In the genomic region with DNA sequence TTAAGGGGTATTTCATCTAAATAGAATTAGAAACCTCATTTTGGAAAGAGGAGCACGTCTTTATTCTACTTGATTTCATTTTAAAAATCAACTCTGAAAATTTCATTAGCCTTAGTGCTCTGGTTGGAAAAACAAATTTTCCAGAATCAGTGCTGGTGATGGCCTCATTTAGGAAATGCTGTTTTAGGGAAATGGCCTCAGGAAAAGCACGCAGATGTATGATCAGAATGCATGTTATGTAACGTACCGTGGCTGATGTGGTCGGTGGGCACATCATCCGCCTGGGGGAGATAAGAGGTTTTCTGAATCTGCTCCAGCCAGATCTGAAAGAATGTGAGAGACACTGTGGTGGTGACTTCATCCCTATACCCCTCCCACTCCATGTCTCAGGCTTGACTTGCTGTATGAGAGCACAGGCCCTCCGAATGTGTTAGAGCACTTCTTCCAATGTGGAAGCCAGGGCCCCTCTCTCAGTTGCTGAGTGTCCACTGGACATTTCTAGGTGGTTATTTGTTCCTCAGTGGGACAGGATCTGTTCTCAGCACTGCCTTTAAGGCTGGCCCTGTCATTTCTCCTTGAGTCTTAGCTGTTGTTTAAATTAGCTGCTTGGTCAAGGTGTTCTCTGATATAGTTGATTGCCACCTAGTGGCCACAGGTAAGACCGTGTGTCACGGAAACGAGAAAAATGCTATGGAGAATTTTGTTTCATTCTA, we compare ENCODE assay signal across 1 cellular context.
TF ChIP-seq lines count a peak whose summit lies in the region.

No MANE protein-coding gene starts in this region.

TF ChIP-seq in HepG2, 621 proteins besides CTCF, POLR2A, EP300 and RAD21 (continued from another document and continues in another):
- TF ChIP-seq, protein P1, sequence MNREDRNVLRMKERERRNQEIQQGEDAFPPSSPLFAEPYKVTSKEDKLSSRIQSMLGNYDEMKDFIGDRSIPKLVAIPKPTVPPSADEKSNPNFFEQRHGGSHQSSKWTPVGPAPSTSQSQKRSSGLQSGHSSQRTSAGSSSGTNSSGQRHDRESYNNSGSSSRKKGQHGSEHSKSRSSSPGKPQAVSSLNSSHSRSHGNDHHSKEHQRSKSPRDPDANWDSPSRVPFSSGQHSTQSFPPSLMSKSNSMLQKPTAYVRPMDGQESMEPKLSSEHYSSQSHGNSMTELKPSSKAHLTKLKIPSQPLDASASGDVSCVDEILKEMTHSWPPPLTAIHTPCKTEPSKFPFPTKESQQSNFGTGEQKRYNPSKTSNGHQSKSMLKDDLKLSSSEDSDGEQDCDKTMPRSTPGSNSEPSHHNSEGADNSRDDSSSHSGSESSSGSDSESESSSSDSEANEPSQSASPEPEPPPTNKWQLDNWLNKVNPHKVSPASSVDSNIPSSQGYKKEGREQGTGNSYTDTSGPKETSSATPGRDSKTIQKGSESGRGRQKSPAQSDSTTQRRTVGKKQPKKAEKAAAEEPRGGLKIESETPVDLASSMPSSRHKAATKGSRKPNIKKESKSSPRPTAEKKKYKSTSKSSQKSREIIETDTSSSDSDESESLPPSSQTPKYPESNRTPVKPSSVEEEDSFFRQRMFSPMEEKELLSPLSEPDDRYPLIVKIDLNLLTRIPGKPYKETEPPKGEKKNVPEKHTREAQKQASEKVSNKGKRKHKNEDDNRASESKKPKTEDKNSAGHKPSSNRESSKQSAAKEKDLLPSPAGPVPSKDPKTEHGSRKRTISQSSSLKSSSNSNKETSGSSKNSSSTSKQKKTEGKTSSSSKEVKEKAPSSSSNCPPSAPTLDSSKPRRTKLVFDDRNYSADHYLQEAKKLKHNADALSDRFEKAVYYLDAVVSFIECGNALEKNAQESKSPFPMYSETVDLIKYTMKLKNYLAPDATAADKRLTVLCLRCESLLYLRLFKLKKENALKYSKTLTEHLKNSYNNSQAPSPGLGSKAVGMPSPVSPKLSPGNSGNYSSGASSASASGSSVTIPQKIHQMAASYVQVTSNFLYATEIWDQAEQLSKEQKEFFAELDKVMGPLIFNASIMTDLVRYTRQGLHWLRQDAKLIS (CRISPR knock-in tag; IDR thresholded peaks at IDR 0.05) = no peak
- TF ChIP-seq ZNF615 (CRISPR knock-in tag; IDR thresholded peaks at IDR 0.05; ENCODE audit: borderline replicate concordance) (no peak), THYN1 (CRISPR knock-in tag; IDR thresholded peaks at IDR 0.05; ENCODE audit: borderline replicate concordance, low read depth) (no peak), CREB3 (CRISPR knock-in tag; IDR thresholded peaks at IDR 0.05) (no peak), ZNF788 (CRISPR knock-in tag; IDR thresholded peaks at IDR 0.05; ENCODE audit: borderline replicate concordance) (no peak), SIN3B (IDR thresholded peaks at IDR 0.05; ENCODE audit: low read length) (no peak), MIER2 (CRISPR knock-in tag; IDR thresholded peaks at IDR 0.05) (no peak), ZNF160 (CRISPR knock-in tag; IDR thresholded peaks at IDR 0.05) (no peak), TFDP2 (CRISPR knock-in tag; IDR thresholded peaks at IDR 0.05) (no peak), ATF1 (CRISPR knock-in tag; IDR thresholded peaks at IDR 0.05) (no peak), MAFF (IDR thresholded peaks at IDR 0.05; ENCODE audit: low read depth, low read length) (no peak), XBP1 (CRISPR knock-in tag; IDR thresholded peaks at IDR 0.05) (no peak), ZNF230 (CRISPR knock-in tag; IDR thresholded peaks at IDR 0.05) (no peak), ZNF3 (CRISPR knock-in tag; IDR thresholded peaks at IDR 0.05) (no peak), ZNF629 (CRISPR knock-in tag; conservative IDR thresholded peaks at IDR 0.05) (no peak), TEAD3 (CRISPR knock-in tag; optimal IDR thresholded peaks at IDR 0.05; ENCODE audit: borderline replicate concordance) (peak; percentile 26), DNMT1 (CRISPR knock-in tag; IDR thresholded peaks at IDR 0.05) (no peak), ZNF317 (CRISPR knock-in tag; IDR thresholded peaks at IDR 0.05) (no peak), THAP11 (CRISPR knock-in tag; IDR thresholded peaks at IDR 0.05) (no peak), TBX2 (CRISPR knock-in tag; IDR thresholded peaks at IDR 0.05; ENCODE audit: borderline replicate concordance) (no peak), ZNF782 (CRISPR knock-in tag; IDR thresholded peaks at IDR 0.05; ENCODE audit: borderline replicate concordance) (no peak), ARID3A (IDR thresholded peaks at IDR 0.05; ENCODE audit: low read depth, low read length) (no peak), SSRP1 (CRISPR knock-in tag; IDR thresholded peaks at IDR 0.05) (0 out of 2 replicates have a peak, but pooled peaks have one; percentile 50), SAFB2 (CRISPR knock-in tag; IDR thresholded peaks at IDR 0.05; ENCODE audit: borderline replicate concordance, low read depth) (no peak), ZNF451 (CRISPR knock-in tag; IDR thresholded peaks at IDR 0.05) (no peak), PRMT3 (CRISPR knock-in tag; IDR thresholded peaks at IDR 0.05; ENCODE audit: borderline replicate concordance, low read depth) (no peak), IKZF4 (CRISPR knock-in tag; IDR thresholded peaks at IDR 0.05; ENCODE audit: borderline replicate concordance, low read depth, not compliant biosample characterization) (no peak), ZNF7 (CRISPR knock-in tag; IDR thresholded peaks at IDR 0.05) (no peak), CREBL2 (CRISPR knock-in tag; IDR thresholded peaks at IDR 0.05; ENCODE audit: borderline replicate concordance) (no peak), RFXANK (CRISPR knock-in tag; IDR thresholded peaks at IDR 0.05) (no peak), MXI1 (IDR thresholded peaks at IDR 0.05; ENCODE audit: borderline replicate concordance, low read depth, low read length) (no peak)
- TF ChIP-seq, protein P2, sequence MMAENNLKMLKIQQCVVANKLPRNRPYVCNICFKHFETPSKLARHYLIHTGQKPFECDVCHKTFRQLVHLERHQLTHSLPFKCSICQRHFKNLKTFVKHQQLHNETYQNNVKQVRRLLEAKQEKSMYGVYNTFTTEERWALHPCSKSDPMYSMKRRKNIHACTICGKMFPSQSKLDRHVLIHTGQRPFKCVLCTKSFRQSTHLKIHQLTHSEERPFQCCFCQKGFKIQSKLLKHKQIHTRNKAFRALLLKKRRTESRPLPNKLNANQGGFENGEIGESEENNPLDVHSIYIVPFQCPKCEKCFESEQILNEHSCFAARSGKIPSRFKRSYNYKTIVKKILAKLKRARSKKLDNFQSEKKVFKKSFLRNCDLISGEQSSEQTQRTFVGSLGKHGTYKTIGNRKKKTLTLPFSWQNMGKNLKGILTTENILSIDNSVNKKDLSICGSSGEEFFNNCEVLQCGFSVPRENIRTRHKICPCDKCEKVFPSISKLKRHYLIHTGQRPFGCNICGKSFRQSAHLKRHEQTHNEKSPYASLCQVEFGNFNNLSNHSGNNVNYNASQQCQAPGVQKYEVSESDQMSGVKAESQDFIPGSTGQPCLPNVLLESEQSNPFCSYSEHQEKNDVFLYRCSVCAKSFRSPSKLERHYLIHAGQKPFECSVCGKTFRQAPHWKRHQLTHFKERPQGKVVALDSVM (CRISPR knock-in tag; IDR thresholded peaks at IDR 0.05) = no peak
- TF ChIP-seq, protein P3, sequence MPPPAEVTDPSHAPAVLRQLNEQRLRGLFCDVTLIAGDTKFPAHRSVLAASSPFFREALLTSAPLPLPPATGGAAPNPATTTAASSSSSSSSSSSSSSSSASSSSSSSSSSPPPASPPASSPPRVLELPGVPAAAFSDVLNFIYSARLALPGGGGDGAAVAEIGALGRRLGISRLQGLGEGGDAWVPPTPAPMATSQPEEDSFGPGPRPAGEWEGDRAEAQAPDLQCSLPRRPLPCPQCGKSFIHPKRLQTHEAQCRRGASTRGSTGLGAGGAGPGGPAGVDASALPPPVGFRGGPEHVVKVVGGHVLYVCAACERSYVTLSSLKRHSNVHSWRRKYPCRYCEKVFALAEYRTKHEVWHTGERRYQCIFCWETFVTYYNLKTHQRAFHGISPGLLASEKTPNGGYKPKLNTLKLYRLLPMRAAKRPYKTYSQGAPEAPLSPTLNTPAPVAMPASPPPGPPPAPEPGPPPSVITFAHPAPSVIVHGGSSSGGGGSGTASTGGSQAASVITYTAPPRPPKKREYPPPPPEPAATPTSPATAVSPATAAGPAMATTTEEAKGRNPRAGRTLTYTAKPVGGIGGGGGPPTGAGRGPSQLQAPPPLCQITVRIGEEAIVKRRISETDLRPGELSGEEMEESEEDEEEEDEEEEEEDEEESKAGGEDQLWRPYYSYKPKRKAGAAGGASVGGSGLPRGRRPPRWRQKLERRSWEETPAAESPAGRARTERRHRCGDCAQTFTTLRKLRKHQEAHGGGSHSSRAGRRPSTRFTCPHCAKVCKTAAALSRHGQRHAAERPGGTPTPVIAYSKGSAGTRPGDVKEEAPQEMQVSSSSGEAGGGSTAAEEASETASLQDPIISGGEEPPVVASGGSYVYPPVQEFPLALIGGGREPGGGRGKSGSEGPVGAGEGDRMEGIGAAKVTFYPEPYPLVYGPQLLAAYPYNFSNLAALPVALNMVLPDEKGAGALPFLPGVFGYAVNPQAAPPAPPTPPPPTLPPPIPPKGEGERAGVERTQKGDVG (CRISPR knock-in tag; IDR thresholded peaks at IDR 0.05; ENCODE audit: borderline replicate concordance) = no peak
- TF ChIP-seq, protein P4, sequence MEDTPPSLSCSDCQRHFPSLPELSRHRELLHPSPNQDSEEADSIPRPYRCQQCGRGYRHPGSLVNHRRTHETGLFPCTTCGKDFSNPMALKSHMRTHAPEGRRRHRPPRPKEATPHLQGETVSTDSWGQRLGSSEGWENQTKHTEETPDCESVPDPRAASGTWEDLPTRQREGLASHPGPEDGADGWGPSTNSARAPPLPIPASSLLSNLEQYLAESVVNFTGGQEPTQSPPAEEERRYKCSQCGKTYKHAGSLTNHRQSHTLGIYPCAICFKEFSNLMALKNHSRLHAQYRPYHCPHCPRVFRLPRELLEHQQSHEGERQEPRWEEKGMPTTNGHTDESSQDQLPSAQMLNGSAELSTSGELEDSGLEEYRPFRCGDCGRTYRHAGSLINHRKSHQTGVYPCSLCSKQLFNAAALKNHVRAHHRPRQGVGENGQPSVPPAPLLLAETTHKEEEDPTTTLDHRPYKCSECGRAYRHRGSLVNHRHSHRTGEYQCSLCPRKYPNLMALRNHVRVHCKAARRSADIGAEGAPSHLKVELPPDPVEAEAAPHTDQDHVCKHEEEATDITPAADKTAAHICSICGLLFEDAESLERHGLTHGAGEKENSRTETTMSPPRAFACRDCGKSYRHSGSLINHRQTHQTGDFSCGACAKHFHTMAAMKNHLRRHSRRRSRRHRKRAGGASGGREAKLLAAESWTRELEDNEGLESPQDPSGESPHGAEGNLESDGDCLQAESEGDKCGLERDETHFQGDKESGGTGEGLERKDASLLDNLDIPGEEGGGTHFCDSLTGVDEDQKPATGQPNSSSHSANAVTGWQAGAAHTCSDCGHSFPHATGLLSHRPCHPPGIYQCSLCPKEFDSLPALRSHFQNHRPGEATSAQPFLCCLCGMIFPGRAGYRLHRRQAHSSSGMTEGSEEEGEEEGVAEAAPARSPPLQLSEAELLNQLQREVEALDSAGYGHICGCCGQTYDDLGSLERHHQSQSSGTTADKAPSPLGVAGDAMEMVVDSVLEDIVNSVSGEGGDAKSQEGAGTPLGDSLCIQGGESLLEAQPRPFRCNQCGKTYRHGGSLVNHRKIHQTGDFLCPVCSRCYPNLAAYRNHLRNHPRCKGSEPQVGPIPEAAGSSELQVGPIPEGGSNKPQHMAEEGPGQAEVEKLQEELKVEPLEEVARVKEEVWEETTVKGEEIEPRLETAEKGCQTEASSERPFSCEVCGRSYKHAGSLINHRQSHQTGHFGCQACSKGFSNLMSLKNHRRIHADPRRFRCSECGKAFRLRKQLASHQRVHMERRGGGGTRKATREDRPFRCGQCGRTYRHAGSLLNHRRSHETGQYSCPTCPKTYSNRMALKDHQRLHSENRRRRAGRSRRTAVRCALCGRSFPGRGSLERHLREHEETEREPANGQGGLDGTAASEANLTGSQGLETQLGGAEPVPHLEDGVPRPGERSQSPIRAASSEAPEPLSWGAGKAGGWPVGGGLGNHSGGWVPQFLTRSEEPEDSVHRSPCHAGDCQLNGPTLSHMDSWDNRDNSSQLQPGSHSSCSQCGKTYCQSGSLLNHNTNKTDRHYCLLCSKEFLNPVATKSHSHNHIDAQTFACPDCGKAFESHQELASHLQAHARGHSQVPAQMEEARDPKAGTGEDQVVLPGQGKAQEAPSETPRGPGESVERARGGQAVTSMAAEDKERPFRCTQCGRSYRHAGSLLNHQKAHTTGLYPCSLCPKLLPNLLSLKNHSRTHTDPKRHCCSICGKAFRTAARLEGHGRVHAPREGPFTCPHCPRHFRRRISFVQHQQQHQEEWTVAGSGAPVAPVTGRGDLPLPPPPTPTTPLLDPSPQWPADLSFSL (CRISPR knock-in tag; IDR thresholded peaks at IDR 0.05) = peak; percentile 89; the same call in 1 of the 2 replicates
- TF ChIP-seq, protein P5, sequence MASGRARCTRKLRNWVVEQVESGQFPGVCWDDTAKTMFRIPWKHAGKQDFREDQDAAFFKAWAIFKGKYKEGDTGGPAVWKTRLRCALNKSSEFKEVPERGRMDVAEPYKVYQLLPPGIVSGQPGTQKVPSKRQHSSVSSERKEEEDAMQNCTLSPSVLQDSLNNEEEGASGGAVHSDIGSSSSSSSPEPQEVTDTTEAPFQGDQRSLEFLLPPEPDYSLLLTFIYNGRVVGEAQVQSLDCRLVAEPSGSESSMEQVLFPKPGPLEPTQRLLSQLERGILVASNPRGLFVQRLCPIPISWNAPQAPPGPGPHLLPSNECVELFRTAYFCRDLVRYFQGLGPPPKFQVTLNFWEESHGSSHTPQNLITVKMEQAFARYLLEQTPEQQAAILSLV (CRISPR knock-in tag; IDR thresholded peaks at IDR 0.05; ENCODE audit: borderline replicate concordance) = no peak
